Comparison of ENCODE assay signal across 22 cellular contexts in the genomic region with DNA sequence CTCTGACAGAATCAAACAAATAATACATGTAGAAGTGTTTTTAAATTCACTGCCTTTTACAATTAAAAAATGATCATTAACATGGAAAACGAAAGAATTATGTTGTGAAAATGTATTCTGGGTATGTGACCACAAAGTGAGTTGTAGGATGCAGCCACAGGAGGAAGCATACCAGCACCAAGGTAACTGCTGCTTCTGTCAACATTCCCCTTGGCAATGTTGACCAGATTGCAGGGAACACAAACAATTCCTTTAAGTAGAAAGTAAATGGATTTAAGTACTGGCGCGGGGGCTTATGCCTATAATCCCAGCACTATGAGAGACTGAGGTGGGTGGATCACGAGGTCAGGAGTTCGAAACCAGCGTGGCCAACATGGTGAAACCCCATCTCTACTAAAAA.
"Had no signal": no experiment of that assay in that cellular context is flagged by ENCODE, and none has a peak within 500 bp of the region (broad histone marks: within the 10 kb centered on the region; RNA-seq: fewer than 3 reads in every experiment).

No MANE protein-coding gene starts in this region.

- H3K27me3 ChIP-seq: heart left ventricle, left lung, neutrophil, ovary, uterus had no signal

- H3K27ac ChIP-seq: coronary artery, epithelial cell of prostate, heart left ventricle, left lung, neutrophil, ovary, prostate gland, uterus had no signal

- H3K4me1 ChIP-seq: heart left ventricle, left lung, prostate gland, uterus had no signal

- H3K4me3 ChIP-seq: coronary artery, heart left ventricle, left lung, ovary, prostate gland, uterus had no signal

- ATAC-seq: heart left ventricle; left lung; natural killer cell treated with Interleukin-12 subunit alpha and Interleukin-12 subunit beta and Interleukin-15 and Interleukin-18, amount 100 ng/mL, for 72 hours; stimulated activated naive B cell treated with anti-CD40 and anti-IgM and Interleukin-4, amounts not matched to agents 10 μg/mL and 1 μg/mL and 100 μg/mL, for 72 hours had no signal

- DNase-seq: activated CD4-positive, alpha-beta memory T cell treated with anti-CD3 and anti-CD28 coated beads for 36 hours; activated CD4-positive, alpha-beta T cell treated with anti-CD3 and anti-CD28 coated beads for 4 hours; activated CD4-positive, CD25-positive, alpha-beta regulatory T cell; activated naive CD4-positive, alpha-beta T cell treated with Interleukin-2 at 50 U/mL for 16 hours; activated naive CD8-positive, alpha-beta T cell treated with anti-CD3 and anti-CD28 coated beads for 36 hours; activated T-cell treated with anti-CD3 and anti-CD28 coated beads, Interleukin-2, amount 50 U/mL, for 48 hours; amniotic stem cell; cerebellar nuclear complex; heart left ventricle; left lung; ovary; stimulated activated CD4-positive, alpha-beta T cell treated with anti-CD3 and anti-CD28 coated beads, Interleukin-2, amount 100 ng/mL, for 48 hours; stimulated activated CD8-positive, alpha-beta memory T cell treated with anti-CD3 and anti-CD28 coated beads, Interleukin-4, amount 100 ng/mL, for 48 hours; stimulated activated naive B cell treated with anti-CD40 and anti-IgM and Interleukin-4, amounts not matched to agents 10 μg/mL and 1 μg/mL and 100 μg/mL, for 72 hours; T1000; trophoblast cell; uterus had no signal

- H3K36me3 ChIP-seq: heart left ventricle, left lung, neutrophil, ovary, prostate gland, uterus had no signal
